Comparison of ENCODE assay signal across 8 cellular contexts in the genomic region with DNA sequence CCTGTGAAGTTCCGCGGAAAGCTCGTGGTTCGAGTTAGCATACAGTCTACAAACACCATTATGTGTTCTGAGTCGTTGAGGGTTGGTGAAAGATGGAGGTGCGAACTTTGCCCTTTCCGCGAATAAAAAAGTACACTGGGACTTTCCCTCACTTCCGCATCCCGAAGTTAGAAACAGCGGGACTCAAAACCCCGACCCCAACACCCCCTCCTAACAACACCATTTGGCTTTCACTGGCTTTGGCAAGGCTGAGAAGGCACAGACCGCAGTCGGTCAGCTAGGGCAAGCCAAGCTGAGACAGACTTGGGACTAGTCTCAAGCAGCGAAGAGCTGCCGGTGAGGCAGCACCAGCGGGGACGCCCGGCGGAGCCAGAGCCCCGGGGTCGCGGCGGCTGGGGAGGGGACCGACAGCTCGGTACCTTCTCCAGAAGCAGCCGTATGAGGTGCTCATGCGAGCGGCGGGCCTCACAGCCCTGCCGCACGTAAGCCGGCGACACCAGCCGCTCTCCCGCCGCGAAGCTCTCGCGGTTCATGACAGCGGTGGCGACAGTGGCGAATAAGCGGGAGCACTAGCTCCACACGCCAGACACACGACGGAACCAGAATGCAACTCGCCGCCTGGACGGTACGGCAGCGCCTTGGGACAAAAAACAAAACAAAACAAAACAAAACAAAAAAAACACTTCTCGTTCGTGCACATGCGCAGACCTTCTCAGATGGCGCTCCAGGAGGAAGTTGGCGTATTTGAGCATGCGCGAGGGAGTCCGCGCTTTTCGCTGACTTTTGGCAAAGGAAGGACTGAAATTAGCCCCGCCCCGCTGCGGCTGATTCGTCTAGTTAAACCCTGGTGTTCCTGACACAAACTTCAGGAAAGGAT. TPM values are rescaled to one million over a fixed set of nuclear protein-coding genes. Genes with fewer than 3 reads are reported as not detected.
DNase-seq lines count a peak whose midpoint lies in the region; ATAC-seq and TF ChIP-seq lines count a peak whose summit lies in the region.

A gene (minus strand): TSS at position 613 of the 877 bp plus-strand sequence. CDS start 80 bp downstream, at position 533.

- TF ChIP-seq POLR2A in GM18951 (IDR thresholded peaks at IDR 0.05; ENCODE audit: extremely low read depth, insufficient read depth, insufficient read length) (peak; percentile 94), spleen (IDR thresholded peaks at IDR 0.05) (peak in 2 of 3 donors; percentile 38 to 40)

- H3K4me1 Mint-ChIP-seq in activated B cell treated with CpG ODN at 0.5 μM for 24 hours = peaks cover 36% of the 10 kb centered on the region

- peaks cover 12 to 62% (median 31%) of the 10 kb centered on the region in 6 donors for H3K4me1 ChIP-seq in spleen

- peaks cover 33% of the 10 kb centered on the region for H3K36me3 Mint-ChIP-seq in activated B cell treated with CpG ODN at 0.5 μM for 24 hours (ENCODE audit: low read depth)

- in situ Hi-C loops in GM18951 (cut with MboI; ENCODE audit: low sequenced_read_pairs, unreplicated experiment) = no loop called here

- H3K9me3 ChIP-seq in spleen = no peaks in the 10 kb centered on the region

- H3K4me3 Mint-ChIP-seq in activated B cell treated with CpG ODN at 0.5 μM for 24 hours = peak within 1 kb of the TSS; percentile 89

- peaks cover 0 to 37% (median 8%) of the 10 kb centered on the region in 6 donors for H3K36me3 ChIP-seq in spleen

- CTCF ChIA-PET in activated B cell treated with CpG ODN at 0.5 μM for 24 hours (lab: Charles Lee) = interaction anchor here (1.0 to 3.6 kb wide), 4 partner anchors 16 to 152 kb away, joined by 3 to 20 read pairs (median 6); a partner anchor contains a TSS

- peak within 1 kb of the TSS; percentile 91 for H3K27ac Mint-ChIP-seq in activated B cell treated with CpG ODN at 0.5 μM for 24 hours

- 0 to 1% (median 1%) methylated on average over 43 to 66 of the region's 66 CpGs for WGBS in spleen, 5 donors

- no peak for TF ChIP-seq CTCF in activated B cell treated with CpG ODN at 0.5 μM for 24 hours (IDR thresholded peaks at IDR 0.05)
- peak in 5 of 11 experiments; percentile 11 to 33 (median 22) for TF ChIP-seq CTCF in spleen (IDR thresholded peaks at IDR 0.05 in 8 of 11, conservative IDR thresholded peaks at IDR 0.05 in 3 of 11)

- ATAC-seq in HG03196 (IDR thresholded peaks at IDR 0.05; ENCODE audit: unreplicated experiment) (peak; percentile 88), activated B cell treated with CpG ODN at 0.5 μM for 24 hours (ENCODE audit: low read depth) (peak; percentile 79)

- intact Hi-C loops in activated B cell treated with CpG ODN at 0.5 μM for 24 hours (cut with micrococcal nuclease) = loop anchor here (1.0 to 10.0 kb wide), 7 partner anchors 74 to 1665 kb away; a partner anchor contains a TSS
- intact Hi-C loops in spleen (cut with DNase I; ENCODE audit: low total_unique reads) = loop anchor here (5.0 kb wide), 2 partner anchors 72 to 152 kb away; a partner anchor contains a TSS

- no peaks in the 10 kb centered on the region for H3K27me3 ChIP-seq in spleen (replicated peaks in 1 of 7)

- H3K4me3 ChIP-seq in spleen = peak within 1 kb of the TSS; percentile 68 to 94 (median 82)

- DNase-seq in AG08395 (ENCODE audit: low spot score) (peak; percentile 97), NCI-H345 (lab: John Stamatoyannopoulos, UW) (peak; percentile 94), activated B cell treated with CpG ODN at 0.5 μM for 24 hours (peak; percentile 84), inferior parietal cortex (ENCODE audit: extremely low spot score) (peak; percentile 99), spleen (peak; percentile 98)
- peak; percentile 96 for DNase-seq in central memory CD4-positive, alpha-beta T cell

- peak within 1 kb of the TSS; percentile 93 to 98 (median 97) for H3K27ac ChIP-seq in spleen

- no peaks in the 10 kb centered on the region for H3K9me3 Mint-ChIP-seq in activated B cell treated with CpG ODN at 0.5 μM for 24 hours

- no peaks in the 10 kb centered on the region for H3K27me3 Mint-ChIP-seq in activated B cell treated with CpG ODN at 0.5 μM for 24 hours

- POLR2A ChIA-PET in activated B cell treated with CpG ODN at 0.5 μM for 24 hours (lab: Charles Lee) = interaction anchor here (0.5 to 3.5 kb wide), 8 partner anchors 15 to 1700 kb away, joined by 3 to 43 read pairs (median 6); a partner anchor contains a TSS

RNA-seq across cellular contexts. Expression of the gene that starts here (rescaled TPM):
- total RNA-seq in activated B cell treated with CpG ODN at 0.5 μM for 24 hours = 9.9 and 12.4 TPM in 2 replicates
- total RNA-seq in spleen = 10 to 100 TPM in 6 of 7 donors, 1 to 10 TPM in 1; 9.1 to 15.2 (median 13.2) TPM
- 1 to 10 TPM; 4.8 to 7.6 (median 6.5) TPM for polyA plus RNA-seq in spleen

Comparison
In these comparisons a context has a peak if more than half of its experiments do, and no peak if none do; other contexts are left out.
1. Peak in every context shown above with its lines: DNase-seq, ATAC-seq, H3K4me3 ChIP-seq and H3K27ac ChIP-seq.